ENCODE assay signal across 25 cellular contexts in genomic region chr6:165426892-165427291, GRCh38.
"Had no signal": no experiment of that assay in that cellular context is flagged by ENCODE, and none has a peak within 500 bp of the region (broad histone marks: within the 10 kb centered on the region; RNA-seq: fewer than 3 reads in every experiment).

No MANE protein-coding gene starts in this region.

- H3K9me3 Mint-ChIP-seq: dendritic cell treated with granulocyte-macrophage colony-stimulating factor and Interleukin-4, amounts not matched to agents 40 ng/mL and 50 ng/mL, for 4 days; endodermal cell had no signal

- H3K4me3 ChIP-seq: colonic mucosa, esophagus muscularis mucosa, gastrocnemius medialis, heart right ventricle, left lung, lower lobe of right lung, mucosa of descending colon had no signal

- DNase-seq: colonic mucosa; cortex of kidney; effector CD8-positive, alpha-beta T cell; effector memory CD8-positive, alpha-beta T cell; endodermal cell; foreskin fibroblast; foreskin melanocyte; gastrocnemius medialis; glutamatergic neuron; head of caudate nucleus; heart right ventricle; hippocampal formation; left cardiac atrium; left lung; left ventricle myocardium superior; lower lobe of right lung; mesenchymal stem cell; mucosa of descending colon; naive B cell; naive thymus-derived CD8-positive, alpha-beta T cell had no signal

- H3K4me3 Mint-ChIP-seq: dendritic cell treated with granulocyte-macrophage colony-stimulating factor and Interleukin-4, amounts not matched to agents 40 ng/mL and 50 ng/mL, for 4 days; effector memory CD8-positive, alpha-beta T cell; endodermal cell; mesothelial cell of epicardium; naive B cell; naive thymus-derived CD8-positive, alpha-beta T cell had no signal

- H3K9me3 ChIP-seq: colonic mucosa, esophagus muscularis mucosa, gastrocnemius medialis, lower lobe of right lung, mucosa of descending colon had no signal

- H3K36me3 ChIP-seq: colonic mucosa, gastrocnemius medialis, left lung, lower lobe of right lung had no signal

- H3K27ac ChIP-seq: colonic mucosa, esophagus muscularis mucosa, gastrocnemius medialis, heart right ventricle, left lung, lower lobe of right lung had no signal

- H3K27ac Mint-ChIP-seq: dendritic cell treated with granulocyte-macrophage colony-stimulating factor and Interleukin-4, amounts not matched to agents 40 ng/mL and 50 ng/mL, for 4 days; effector memory CD8-positive, alpha-beta T cell; endodermal cell; mesothelial cell of epicardium; naive B cell; naive thymus-derived CD8-positive, alpha-beta T cell had no signal

- H3K27me3 Mint-ChIP-seq: dendritic cell treated with granulocyte-macrophage colony-stimulating factor and Interleukin-4, amounts not matched to agents 40 ng/mL and 50 ng/mL, for 4 days; effector memory CD8-positive, alpha-beta T cell; naive B cell; naive thymus-derived CD8-positive, alpha-beta T cell had no signal

- ATAC-seq: effector memory CD8-positive, alpha-beta T cell; gastrocnemius medialis; heart right ventricle; left cardiac atrium; left lung; left ventricle myocardium superior; lower lobe of right lung; mucosa of descending colon; naive thymus-derived CD8-positive, alpha-beta T cell had no signal

- H3K4me1 ChIP-seq: colonic mucosa, esophagus muscularis mucosa, gastrocnemius medialis, heart right ventricle, left lung, lower lobe of right lung had no signal

- H3K36me3 Mint-ChIP-seq: naive B cell; naive thymus-derived CD8-positive, alpha-beta T cell had no signal

- H3K4me1 Mint-ChIP-seq: endodermal cell; mesothelial cell of epicardium; naive B cell; naive thymus-derived CD8-positive, alpha-beta T cell had no signal

- H3K27me3 ChIP-seq: colonic mucosa, esophagus muscularis mucosa, gastrocnemius medialis, heart right ventricle, left lung had no signal

- FAIRE-seq: endometrium, keratinocyte had no signal
